1 cellular context compared by ENCODE assay signal in the genomic region with DNA sequence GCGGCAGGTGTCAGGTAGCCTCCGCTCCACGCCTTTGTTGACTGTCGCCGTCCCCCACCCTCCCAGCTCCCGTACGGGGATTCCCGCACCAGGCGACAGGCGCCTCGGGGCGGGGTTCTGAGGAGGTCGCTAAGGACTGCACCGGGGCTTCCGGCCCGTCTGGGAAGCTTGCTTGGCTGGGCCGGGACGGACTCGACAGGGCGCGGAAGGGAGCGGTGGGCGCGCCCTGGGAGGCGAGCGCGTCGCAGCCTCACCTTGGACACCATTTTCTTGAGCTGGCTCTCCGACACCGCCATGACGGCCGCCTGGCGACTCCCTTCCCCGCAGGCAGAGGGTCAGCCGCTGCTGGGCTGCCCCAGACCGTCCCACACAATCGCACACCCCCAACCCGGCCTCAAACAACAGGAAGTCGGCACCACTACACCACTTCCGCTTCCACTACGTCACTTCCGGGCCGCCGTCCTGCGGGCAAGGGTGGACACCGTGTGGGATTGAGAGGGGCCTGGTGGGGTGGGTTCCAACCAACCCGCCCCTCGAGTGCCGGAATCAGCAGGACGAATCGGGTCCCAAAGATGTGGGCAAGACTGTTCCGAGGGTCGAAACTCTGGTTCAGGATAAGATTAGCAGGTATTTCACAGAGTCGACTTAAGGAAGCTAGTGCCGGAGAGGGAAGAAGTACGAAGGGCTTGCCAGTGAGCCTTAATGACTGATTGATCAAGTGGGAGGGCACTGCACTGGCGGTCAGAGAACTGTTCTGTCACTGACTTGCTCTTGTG.
TF ChIP-seq lines count a peak whose summit lies in the region.

TSG101 (minus strand) TSS at position 422 of the 776 bp plus-strand sequence; CDS start at position 296, 126 bp downstream.

TF ChIP-seq in HCT116, 20 proteins besides CTCF, POLR2A, EP300 and RAD21 (continued from another document):
- TF ChIP-seq REST (IDR thresholded peaks at IDR 0.05; ENCODE audit: low read depth), result no peak
- TF ChIP-seq CEBPB (IDR thresholded peaks at IDR 0.05; ENCODE audit: low read depth), result no peak
- peak; percentile 96 for TF ChIP-seq POLR2AphosphoS5 (IDR thresholded peaks at IDR 0.05; ENCODE audit: low read depth, low read length)
TF ChIP-seq in HCT116: peak in this region for 10.
